Comparison of ENCODE assay signal across 19 cellular contexts in genomic region chr11:118897721-118898310, GRCh38. TPM values are rescaled to one million over a fixed set of nuclear protein-coding genes. Genes with fewer than 3 reads are reported as not detected.
DNase-seq lines count a peak whose midpoint lies in the region; ATAC-seq and TF ChIP-seq lines count a peak whose summit lies in the region.
"Had no signal": no experiment of that assay in that cellular context is flagged by ENCODE, and none has a peak within 500 bp of the region (broad histone marks: within the 10 kb centered on the region; RNA-seq: fewer than 3 reads in every experiment).

No MANE protein-coding gene starts in this region.

- H3K9me3 ChIP-seq in breast epithelium = no peaks in the 10 kb centered on the region
- H3K9me3 ChIP-seq: A549 had no signal

- H3K4me3 ChIP-seq in H7 (ENCODE audit: insufficient read depth, low read depth, low read length) = no peak overlapping the region
- H3K4me3 ChIP-seq in breast epithelium = no peak overlapping the region
- H3K4me3 ChIP-seq: A549 had no signal

- H3K27ac Mint-ChIP-seq in activated naive CD4-positive, alpha-beta T cell treated with anti-CD3 and anti-CD28 coated beads, Interleukin-2, amount 50 U/mL, for 72 hours = peak overlapping the region; percentile 64 to 84
- H3K27ac Mint-ChIP-seq in naive thymus-derived CD8-positive, alpha-beta T cell = peak overlapping the region; percentile 85 to 99 (median 96)
- H3K27ac Mint-ChIP-seq in endothelial cell (ENCODE audit: unreplicated experiment) = no peak overlapping the region
- H3K27ac Mint-ChIP-seq: dendritic cell treated with granulocyte-macrophage colony-stimulating factor and Interleukin-4, amounts not matched to agents 40 ng/mL and 50 ng/mL, for 4 days had no signal

- H3K4me1 ChIP-seq in breast epithelium = no peaks in the 10 kb centered on the region

- H3K36me3 Mint-ChIP-seq in activated naive CD4-positive, alpha-beta T cell treated with anti-CD3 and anti-CD28 coated beads, Interleukin-2, amount 50 U/mL, for 72 hours = peaks cover 10 to 25% of the 10 kb centered on the region in 2 donors
- peaks cover 0 to 59% (median 7%) of the 10 kb centered on the region in 3 donors for H3K36me3 Mint-ChIP-seq in naive thymus-derived CD8-positive, alpha-beta T cell
- peaks cover 4% of the 10 kb centered on the region for H3K36me3 Mint-ChIP-seq in endothelial cell (ENCODE audit: low read depth, unreplicated experiment)

- H3K4me3 Mint-ChIP-seq in naive thymus-derived CD8-positive, alpha-beta T cell = peak overlapping the region in 9 of 10 donors; percentile 8 to 64 (median 39)
- H3K4me3 Mint-ChIP-seq in endothelial cell (ENCODE audit: unreplicated experiment) = no peak overlapping the region
- H3K4me3 Mint-ChIP-seq: dendritic cell treated with granulocyte-macrophage colony-stimulating factor and Interleukin-4, amounts not matched to agents 40 ng/mL and 50 ng/mL, for 4 days had no signal

- no peaks in the 10 kb centered on the region for H3K27me3 Mint-ChIP-seq in naive thymus-derived CD8-positive, alpha-beta T cell
- H3K27me3 Mint-ChIP-seq in endothelial cell (ENCODE audit: unreplicated experiment) = peaks cover 10% of the 10 kb centered on the region

- TF ChIP-seq POLR2A in breast epithelium (IDR thresholded peaks at IDR 0.05) = no peak

- intact Hi-C loops in breast epithelium (cut with DNase I; ENCODE audit: low total_unique reads) = no loop called here

- TF ChIP-seq CTCF in endothelial cell (IDR thresholded peaks at IDR 0.05; ENCODE audit: unreplicated experiment) (no peak), breast epithelium (IDR thresholded peaks at IDR 0.05) (no peak)

- H3K27me3 ChIP-seq in H7 (ENCODE audit: control insufficient read depth, insufficient read depth, low read length) (no peaks in the 10 kb centered on the region), breast epithelium (no peaks in the 10 kb centered on the region)

- POLR2A ChIA-PET in naive thymus-derived CD8-positive, alpha-beta T cell (lab: Charles Lee) = interaction anchor here (0.7 to 3.1 kb wide), 4 partner anchors 12 to 113 kb away, joined by 3 to 20 read pairs (median 4); no protein-coding TSS in a partner anchor

- no peak overlapping the region for H3K27ac ChIP-seq in breast epithelium

- no peak for ATAC-seq in activated naive CD4-positive, alpha-beta T cell treated with anti-CD3 and anti-CD28 coated beads, Interleukin-2, amount 50 U/mL, for 72 hours
- ATAC-seq in naive thymus-derived CD8-positive, alpha-beta T cell = no peak

- DNase-seq in NCI-H510A treated with DMSO at 0.1 percent for 48 hours (lab: John Stamatoyannopoulos, UW) (peak; percentile 8), NCI-H510A (lab: John Stamatoyannopoulos, UW) (no peak), H7 (peak; percentile 80), endothelial cell (ENCODE audit: low spot score) (no peak), breast epithelium (ENCODE audit: low spot score in 2 of 2) (no peak), islet precursor cell (no peak)
- no peak for DNase-seq in activated naive CD4-positive, alpha-beta T cell treated with anti-CD3 and anti-CD28 coated beads, Interleukin-2, amount 50 U/mL, for 72 hours (ENCODE audit: low spot score in 2 of 2)
- no peak for DNase-seq in naive thymus-derived CD8-positive, alpha-beta T cell
- DNase-seq: activated CD8-positive, alpha-beta memory T cell treated with anti-CD3 and anti-CD28 coated beads, Interleukin-2, amount 50 U/mL, for 48 hours; amygdala; Karpas-422; NCI-H2081 treated with DMSO at 0.1 percent for 48 hours had no signal

- peaks cover 42 to 80% (median 72%) of the 10 kb centered on the region in 4 donors for H3K4me1 Mint-ChIP-seq in naive thymus-derived CD8-positive, alpha-beta T cell
- H3K4me1 Mint-ChIP-seq in endothelial cell (ENCODE audit: unreplicated experiment) = peaks cover 25% of the 10 kb centered on the region

- H3K9me3 Mint-ChIP-seq in activated naive CD4-positive, alpha-beta T cell treated with anti-CD3 and anti-CD28 coated beads, Interleukin-2, amount 50 U/mL, for 72 hours = no peaks in the 10 kb centered on the region
- H3K9me3 Mint-ChIP-seq in naive thymus-derived CD8-positive, alpha-beta T cell = peaks cover 0 to 2% (median 0%) of the 10 kb centered on the region in 9 donors
- no peaks in the 10 kb centered on the region for H3K9me3 Mint-ChIP-seq in endothelial cell (ENCODE audit: unreplicated experiment)
- H3K9me3 Mint-ChIP-seq: dendritic cell treated with granulocyte-macrophage colony-stimulating factor and Interleukin-4, amounts not matched to agents 40 ng/mL and 50 ng/mL, for 4 days had no signal

- H3K36me3 ChIP-seq in H7 (replicated peaks; ENCODE audit: control insufficient read depth, insufficient read depth, low read length) (peaks cover 9% of the 10 kb centered on the region), breast epithelium (peaks cover 7% of the 10 kb centered on the region)

RNA-seq across cellular contexts. Expression of gene CXCR5, which starts 14.1 kb away (rescaled TPM):
- total RNA-seq in H7 (2014; rRNA removed; shearing (Covaris generic)) = 0.04 TPM in 1 of 2 replicates, not detected in the other
- total RNA-seq in activated naive CD4-positive, alpha-beta T cell treated with anti-CD3 and anti-CD28 coated beads, Interleukin-2, amount 50 U/mL, for 72 hours = 10 to 100 TPM in 1 of 2 donors, 1 to 10 TPM in 1; 9.3 to 25.9 TPM
- 1 to 10 TPM; 3.2 to 3.5 TPM for total RNA-seq in naive thymus-derived CD8-positive, alpha-beta T cell
- under 1 TPM; 0.17 to 0.63 (median 0.29) TPM for polyA plus RNA-seq in naive thymus-derived CD8-positive, alpha-beta T cell
- total RNA-seq in endothelial cell (ENCODE audit: unreplicated experiment) (not detected), breast epithelium (not detected)
- total RNA-seq: fibroblast of lung, H1, liver, SK-MEL-5, skeletal muscle tissue had no signal
- polyA plus RNA-seq: fibroblast of lung, H1 had no signal

RNA-seq across cellular contexts. Expression of gene BCL9L, which starts 27.9 kb away (rescaled TPM):
- 15.8 and 18.5 TPM in 2 replicates for total RNA-seq in H7 (2014; rRNA removed; shearing (Covaris generic))
- 10 to 100 TPM; 46.6 to 57.4 TPM for total RNA-seq in activated naive CD4-positive, alpha-beta T cell treated with anti-CD3 and anti-CD28 coated beads, Interleukin-2, amount 50 U/mL, for 72 hours
- 100 to 1,000 TPM; 283 TPM for total RNA-seq in naive thymus-derived CD8-positive, alpha-beta T cell
- 1 to 10 TPM; 3.1 to 8.7 (median 4.3) TPM for polyA plus RNA-seq in naive thymus-derived CD8-positive, alpha-beta T cell
- total RNA-seq in endothelial cell (ENCODE audit: unreplicated experiment) (16.5 TPM), breast epithelium (10 to 100 TPM; 13.2 to 15.4 (median 13.3) TPM)

RNA-seq across cellular contexts. Expression of gene UPK2, which starts 58.3 kb away (rescaled TPM):
- 0.21 TPM in 1 of 2 replicates, not detected in the other for total RNA-seq in H7 (2014; rRNA removed; shearing (Covaris generic))
- total RNA-seq in activated naive CD4-positive, alpha-beta T cell treated with anti-CD3 and anti-CD28 coated beads, Interleukin-2, amount 50 U/mL, for 72 hours = 1 to 10 TPM in 1 of 2 donors, under 1 TPM in 1; 0.80 to 2.0 TPM
- total RNA-seq in naive thymus-derived CD8-positive, alpha-beta T cell = under 1 TPM in 1 of 2 experiments, not detected in 1; 0.52 TPM
- under 1 TPM in 1 of 3 donors, not detected in 2; 0.22 TPM for polyA plus RNA-seq in naive thymus-derived CD8-positive, alpha-beta T cell
- total RNA-seq in endothelial cell (ENCODE audit: unreplicated experiment) (not detected), breast epithelium (not detected)
- total RNA-seq: fibroblast of lung, H1, liver, SK-MEL-5, skeletal muscle tissue had no signal
- polyA plus RNA-seq: fibroblast of lung, liver had no signal

Comparison
In these comparisons a context has a peak if more than half of its experiments do, and no peak if none do; other contexts are left out.
1. DNase-seq: peak in NCI-H510A treated with DMSO at 0.1 percent for 48 hours (single experiment) and H7 (single experiment); none in NCI-H510A (single experiment), activated naive CD4-positive, alpha-beta T cell treated with anti-CD3 and anti-CD28 coated beads, Interleukin-2, amount 50 U/mL, for 72 hours (0 of 2), naive thymus-derived CD8-positive, alpha-beta T cell (0 of 10), endothelial cell (single experiment), breast epithelium (0 of 2) and islet precursor cell (single experiment).
2. RNA of gene BCL9L, which starts 27.9 kb away (total RNA-seq): 283 TPM in naive thymus-derived CD8-positive, alpha-beta T cell; 46.6 to 57.4 TPM in activated naive CD4-positive, alpha-beta T cell treated with anti-CD3 and anti-CD28 coated beads, Interleukin-2, amount 50 U/mL, for 72 hours, 16.5 TPM in endothelial cell (single experiment), 15.8 to 18.5 TPM in H7 and 13.2 to 15.4 TPM in breast epithelium; every median in the first group is over 4 times any median in the second.